Comparison of ENCODE assay signal across 21 cellular contexts in the genomic region with DNA sequence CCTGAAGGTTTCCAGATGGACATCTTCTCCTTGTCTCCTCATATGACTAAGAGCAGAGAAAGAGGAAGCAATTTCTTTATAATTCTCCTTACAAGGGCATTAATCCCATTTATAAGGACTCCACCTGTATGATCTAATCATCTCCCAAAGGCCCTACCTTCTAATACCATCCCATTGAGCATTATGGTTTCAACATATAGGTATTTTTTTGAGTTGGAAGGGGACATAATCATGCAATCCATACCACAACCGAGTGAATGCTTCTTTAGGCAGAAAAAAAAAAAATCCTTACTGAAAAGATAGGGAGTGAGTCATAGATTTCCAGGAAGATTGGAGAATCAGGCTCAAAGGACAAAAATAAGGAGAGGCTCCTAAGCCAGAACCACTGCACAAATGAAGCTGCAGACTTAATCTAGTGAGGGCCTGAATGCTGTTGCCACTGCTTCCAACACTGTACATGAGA.
DNase-seq lines count a peak whose midpoint lies in the region; ATAC-seq and TF ChIP-seq lines count a peak whose summit lies in the region.
"Had no signal": no experiment of that assay in that cellular context is flagged by ENCODE, and none has a peak within 500 bp of the region (broad histone marks: within the 10 kb centered on the region; RNA-seq: fewer than 3 reads in every experiment).

No MANE protein-coding gene starts in this region.

- H3K9me3 ChIP-seq in ascending aorta (no peaks in the 10 kb centered on the region), SJCRH30 (replicated peaks) (no peaks in the 10 kb centered on the region)
- H3K9me3 ChIP-seq: esophagus muscularis mucosa, SJSA1 had no signal

- no peak for ATAC-seq in GM18907 (IDR thresholded peaks at IDR 0.05; ENCODE audit: unreplicated experiment)
- ATAC-seq: GM12878, left cardiac atrium had no signal

- no peaks in the 10 kb centered on the region for H3K27me3 ChIP-seq in ascending aorta
- H3K27me3 ChIP-seq in SJCRH30: no peaks in the 10 kb centered on the region
- H3K27me3 ChIP-seq: esophagus muscularis mucosa, SJSA1 had no signal

- H3K4me3 ChIP-seq in ascending aorta (no peak overlapping the region), fibroblast of villous mesenchyme (ENCODE audit: low read depth, low read length) (no peak overlapping the region), SJCRH30 (no peak overlapping the region)
- H3K4me3 ChIP-seq: coronary artery, esophagus muscularis mucosa, GM12878, SJSA1 had no signal

- H3K27ac ChIP-seq in ascending aorta (peak overlapping the region; percentile 29 to 53), SJCRH30 (no peak overlapping the region)
- H3K27ac ChIP-seq: esophagus muscularis mucosa, SJSA1 had no signal

- intact Hi-C loops in ascending aorta (cut with DNase I): no loop called here

- DNase-seq in HT-29 (ENCODE audit: low spot score) (peak; percentile 54), ascending aorta (ENCODE audit: low spot score in 2 of 2) (no peak), fibroblast of villous mesenchyme (ENCODE audit: low read depth) (peak; percentile 53), renal cortical epithelial cell (ENCODE audit: low read depth) (peak; percentile 44), ecto neural progenitor cell (ENCODE audit: low spot score) (no peak), SJCRH30 (no peak), NCI-H774 (lab: John Stamatoyannopoulos, UW) (no peak)
- DNase-seq: AML-193, Calu3, GDM1, hippocampal formation, left cardiac atrium, NCI-H2081, NCI-H510A, substantia nigra, T-helper 2 cell had no signal

- TF ChIP-seq CTCF in ascending aorta (IDR thresholded peaks at IDR 0.05): no peak
- TF ChIP-seq CTCF in fibroblast of villous mesenchyme (IDR thresholded peaks at IDR 0.05; ENCODE audit: insufficient read depth, low read depth, low read length): no peak

- peaks cover 9 to 13% of the 10 kb centered on the region in 2 donors for H3K4me1 ChIP-seq in ascending aorta
- H3K4me1 ChIP-seq in SJCRH30: no peaks in the 10 kb centered on the region
- H3K4me1 ChIP-seq: SJSA1 had no signal

- H3K36me3 ChIP-seq in ascending aorta: no peaks in the 10 kb centered on the region
- H3K36me3 ChIP-seq in SJCRH30: no peaks in the 10 kb centered on the region
- H3K36me3 ChIP-seq: esophagus muscularis mucosa, SJSA1 had no signal

Comparison
In these comparisons a context has a peak if more than half of its experiments do, and no peak if none do; other contexts are left out.
1. DNase-seq: peak in HT-29 (single experiment), fibroblast of villous mesenchyme (single experiment) and renal cortical epithelial cell (single experiment); none in ascending aorta (0 of 2), ecto neural progenitor cell (single experiment), SJCRH30 (0 of 2) and NCI-H774 (single experiment).